13 cellular contexts compared by ENCODE assay signal in genomic region chr11:96329419-96329818, GRCh38. TPM values are rescaled to one million over a fixed set of nuclear protein-coding genes. Genes with fewer than 3 reads are reported as not detected.
DNase-seq lines count a peak whose midpoint lies in the region; ATAC-seq, FAIRE-seq and TF ChIP-seq lines count a peak whose summit lies in the region.
"Had no signal": no experiment of that assay in that cellular context is flagged by ENCODE, and none has a peak within 500 bp of the region (broad histone marks: within the 10 kb centered on the region; RNA-seq: fewer than 3 reads in every experiment).

No MANE protein-coding gene starts in this region.

- H3K4me3 Mint-ChIP-seq in astrocyte (ENCODE audit: unreplicated experiment) = no peak overlapping the region

- H3K36me3 Mint-ChIP-seq in astrocyte (ENCODE audit: low read depth, unreplicated experiment) = peaks cover 6% of the 10 kb centered on the region

- TF ChIP-seq CTCF in Panc1 (IDR thresholded peaks at IDR 0.05) = no peak
- no peak for TF ChIP-seq CTCF in astrocyte (IDR thresholded peaks at IDR 0.05; ENCODE audit: insufficient read depth, low read depth, low read length)

- no peaks in the 10 kb centered on the region for H3K9me3 Mint-ChIP-seq in astrocyte (ENCODE audit: unreplicated experiment)

- H3K9ac ChIP-seq in astrocyte (ENCODE audit: low read length) = peak overlapping the region; percentile 15

- no peaks in the 10 kb centered on the region for H4K20me1 ChIP-seq in astrocyte (ENCODE audit: insufficient read depth, low read length)

- peak overlapping the region; percentile 90 for H3K27ac Mint-ChIP-seq in astrocyte (ENCODE audit: unreplicated experiment)

- H3K79me2 ChIP-seq in astrocyte (ENCODE audit: insufficient read depth, low read length) = peaks cover 94% of the 10 kb centered on the region

- ATAC-seq in Panc1 = peak; percentile 54; the same call in 1 of the 2 replicates
- ATAC-seq: pancreas had no signal

- no peaks in the 10 kb centered on the region for H3K27me3 Mint-ChIP-seq in astrocyte (ENCODE audit: low read depth, unreplicated experiment)

- peak overlapping the region; percentile 31 for H3K4me2 ChIP-seq in astrocyte (ENCODE audit: low read length)

- H2AFZ ChIP-seq in astrocyte (ENCODE audit: low read depth, low read length) = no peak overlapping the region

- BruUV-seq in Panc1 (replicated peaks; lab: Mats Ljungman, UMichigan) = no TSS peak

- peak; percentile 50 for FAIRE-seq in astrocyte (lab: Jason Lieb, UNC)
- FAIRE-seq: keratinocyte, pancreas had no signal

- H3K27ac ChIP-seq in Panc1 (ENCODE audit: low read length) = peak overlapping the region; percentile 71
- H3K27ac ChIP-seq in astrocyte (ENCODE audit: low read depth, low read length) = peak overlapping the region; percentile 49
- H3K27ac ChIP-seq: pancreas had no signal

- intact Hi-C loops in Panc1 (cut with micrococcal nuclease; ENCODE audit: unreplicated experiment) = no loop called here

- CTCF ChIA-PET in Panc1 (lab: Charles Lee) = interaction anchor here (1.7 kb wide), 1 partner anchor 14 kb away, joined by 5 read pairs; the partner anchor contains the start of gene MAML2

- DNase-seq in EH (ENCODE audit: low read depth) (peak; percentile 56), Panc1 (ENCODE audit: low read depth, low spot score) (no peak), astrocyte (ENCODE audit: low read depth) (no peak), renal cortical epithelial cell (ENCODE audit: low read depth) (peak; percentile 60), NOMO-1 (lab: John Stamatoyannopoulos, UW; ENCODE audit: unreplicated experiment in 2 of 2) (no peak), NCI-H1105 (lab: John Stamatoyannopoulos, UW) (no peak), nucleus accumbens (lab: John Stamatoyannopoulos, UW) (no peak), globus pallidus (ENCODE audit: low spot score) (no peak)
- DNase-seq: KG1; NCI-H2029; pancreas; stimulated activated naive CD4-positive, alpha-beta T cell treated with Interleukin-2 at 50 U/mL for 16 hours had no signal

- H3K27me3 ChIP-seq in Panc1 (ENCODE audit: control insufficient read depth, insufficient read depth, low read length) (no peaks in the 10 kb centered on the region), astrocyte (ENCODE audit: insufficient read depth, low read length) (no peaks in the 10 kb centered on the region)
- H3K27me3 ChIP-seq: pancreas had no signal

- in situ Hi-C loops in Panc1 (cut with HindIII; ENCODE audit: low pct_unique_long_range_greater_than_20kb, low sequenced_read_pairs) = no loop called here

- H3K4me1 ChIP-seq in Panc1 (ENCODE audit: control insufficient read depth, insufficient read depth, low read length) (peaks cover 29% of the 10 kb centered on the region), astrocyte (ENCODE audit: insufficient read depth, low read length) (peaks cover 56% of the 10 kb centered on the region)

- POLR2A ChIA-PET in Panc1 (lab: Charles Lee) = no interaction called here

- H3K4me3 ChIP-seq in Panc1 (ENCODE audit: low read depth in 2 of 2, low read length in 2 of 2) (no peak overlapping the region), astrocyte (ENCODE audit: insufficient read depth, low read depth, low read length) (no peak overlapping the region)
- H3K4me3 ChIP-seq: pancreas had no signal

- H3K9me3 ChIP-seq in Panc1 (ENCODE audit: control insufficient read depth, insufficient read depth, low read depth, low read length) = no peaks in the 10 kb centered on the region
- no peaks in the 10 kb centered on the region for H3K9me3 ChIP-seq in astrocyte (ENCODE audit: insufficient read depth, low read depth, low read length)
- H3K9me3 ChIP-seq: pancreas had no signal

- H3K4me1 Mint-ChIP-seq in astrocyte (ENCODE audit: low read depth, unreplicated experiment) = peaks cover 71% of the 10 kb centered on the region

- H3K36me3 ChIP-seq in Panc1 (ENCODE audit: control insufficient read depth, insufficient read depth, low read length) = no peaks in the 10 kb centered on the region
- H3K36me3 ChIP-seq in astrocyte (ENCODE audit: insufficient read depth, low read length) = no peaks in the 10 kb centered on the region
- H3K36me3 ChIP-seq: pancreas had no signal

RNA-seq across cellular contexts. Expression of gene MAML2, which starts 13.6 kb away (rescaled TPM):
- 2.9 TPM for total RNA-seq in Panc1 (2021; ENCODE audit: unreplicated experiment)
- polyA plus RNA-seq in Panc1 (2012; ENCODE audit: insufficient read length) = 1.9 TPM
- 27.1 and 27.4 TPM in 2 replicates for total RNA-seq in astrocyte
- 6.1 and 18.0 TPM in 2 replicates for total RNA-seq in renal cortical epithelial cell

Comparison
In these comparisons a context has a peak if more than half of its experiments do, and no peak if none do; other contexts are left out.
1. DNase-seq: peak in EH (single experiment) and renal cortical epithelial cell (single experiment); none in Panc1 (single experiment), astrocyte (single experiment), NOMO-1 (0 of 2), NCI-H1105 (single experiment), nucleus accumbens (0 of 56) and globus pallidus (single experiment).